In genomic region chr6:27333642-27334040, GRCh38 we compare ENCODE assay signal across 1 cellular context.
TF ChIP-seq lines count a peak whose summit lies in the region.

No MANE protein-coding gene starts in this region.

TF ChIP-seq in WTC11, 78 proteins besides CTCF, POLR2A, EP300 and RAD21 (continued from another document):
- no peak for TF ChIP-seq E2F1 (CRISPR knock-in tag; IDR thresholded peaks at IDR 0.05)
TF ChIP-seq in WTC11: peak in this region for 0.
